In genomic region chr9:135144581-135145108, GRCh38 we compare ENCODE assay signal across 24 cellular contexts. TPM values are rescaled to one million over a fixed set of nuclear protein-coding genes. Genes with fewer than 3 reads are reported as not detected.
DNase-seq lines count a peak whose midpoint lies in the region; ATAC-seq, FAIRE-seq and TF ChIP-seq lines count a peak whose summit lies in the region.
"Had no signal": no experiment of that assay in that cellular context is flagged by ENCODE, and none has a peak within 500 bp of the region (broad histone marks: within the 10 kb centered on the region; RNA-seq: fewer than 3 reads in every experiment).

No MANE protein-coding gene starts in this region.

- no peak overlapping the region for H2BK15ac ChIP-seq in H1 (ENCODE audit: low read length)

- H2BK120ac ChIP-seq in H1 (replicated peaks; ENCODE audit: low read depth, low read length) = no peak overlapping the region

- 0 out of 2 replicates have a peak overlapping the region, but pooled peaks have one; percentile 7 for H3K18ac ChIP-seq in H1 (ENCODE audit: extremely low read depth, low read length)

- ATAC-seq in GM18858 (IDR thresholded peaks at IDR 0.05; ENCODE audit: unreplicated experiment) = no peak
- ATAC-seq: activated T-cell treated with anti-CD3 and anti-CD28 coated beads, Interleukin-2, amount 50 U/mL, for 4 hours; natural killer cell had no signal

- H4K8ac ChIP-seq in H1 (ENCODE audit: extremely low read depth, insufficient read depth, low read length) = no peak overlapping the region

- no peak overlapping the region for H3K14ac ChIP-seq in H1 (ENCODE audit: insufficient read length)

- H3K23me2 ChIP-seq in H1 (ENCODE audit: low read depth, low read length) = peaks cover 8% of the 10 kb centered on the region; the same call in 1 of the 2 replicates

- no peaks in the 10 kb centered on the region for H3K27me3 ChIP-seq in BE2C
- no peaks in the 10 kb centered on the region for H3K27me3 ChIP-seq in H1 (replicated peaks in 1 of 4; ENCODE audit: control insufficient read depth in 3 of 4, extremely low read depth in 1 of 4, insufficient read depth in 3 of 4, low read length in 3 of 4)
- H3K27me3 ChIP-seq: uterus had no signal

- H3K79me1 ChIP-seq in H1 (ENCODE audit: low read depth, low read length) = no peaks in the 10 kb centered on the region

- no peak overlapping the region for H3K9ac ChIP-seq in H1 (replicated peaks in 1 of 4; ENCODE audit: extremely low read depth in 1 of 4, low read depth in 3 of 4, low read length in 3 of 4)

- peak; percentile 67 for DNase-seq in BE2C
- DNase-seq in DMS153 (lab: John Stamatoyannopoulos, UW) = peak; percentile 30
- DNase-seq in NCI-H2171 treated with DMSO at 0.1 percent for 48 hours (lab: John Stamatoyannopoulos, UW) = peak; percentile 93
- DNase-seq in H1 (ENCODE audit: low read depth in 1 of 2, low spot score in 2 of 2) = no peak
- no peak for DNase-seq in HuH-7.5 (ENCODE audit: low spot score)
- no peak for DNase-seq in head of caudate nucleus
- DNase-seq: activated CD4-positive, alpha-beta memory T cell treated with anti-CD3 and anti-CD28 coated beads for 36 hours; activated naive CD4-positive, alpha-beta T cell treated with anti-CD3 and anti-CD28 coated beads, Interleukin-2, amount 50 U/mL, for 16 hours; activated T-cell treated with anti-CD3 and anti-CD28 coated beads, Interleukin-2, amount 50 U/mL, for 4 hours; hypothalamus; kidney; natural killer cell; NCI-H187 treated with DMSO at 0.1 percent for 48 hours; NK-92 treated with Interleukin-12 subunit alpha and Interleukin-12 subunit beta, amount 100 ng/mL, for 24 hours; stimulated activated CD4-positive, alpha-beta T cell treated with anti-CD3 and anti-CD28 coated beads, Interleukin-4, amount 100 ng/mL, for 24 hours; T-helper 1 cell; uterus had no signal

- H3K4ac ChIP-seq in H1 (replicated peaks; ENCODE audit: insufficient read length, low read depth, low read length) = no peak overlapping the region

- H4K20me1 ChIP-seq in H1 (replicated peaks in 1 of 2; ENCODE audit: control insufficient read depth in 1 of 2, insufficient read depth in 2 of 2, low read length in 2 of 2) = peaks cover 0 to 4% of the 10 kb centered on the region in 2 experiments

- H3K4me3 ChIP-seq in BE2C (ENCODE audit: low read depth, low read length) (no peak overlapping the region), H1 (ENCODE audit: extremely low read depth in 1 of 4, insufficient read depth in 2 of 4, low read depth in 3 of 4, low read length in 4 of 4) (no peak overlapping the region)
- H3K4me3 ChIP-seq: coronary artery, skin epidermis, uterus had no signal

- H3K27ac ChIP-seq in H1 (ENCODE audit: low read depth, low read length) = no peak overlapping the region
- H3K27ac ChIP-seq: coronary artery, uterus had no signal

- H2AFZ ChIP-seq in H1 (ENCODE audit: low read length) = no peak overlapping the region

- no peak for TF ChIP-seq POLR2A in H1 (IDR thresholded peaks at IDR 0.05; ENCODE audit: control extremely low read depth in 1 of 2, low read depth in 2 of 2, low read length in 2 of 2)

- no peaks in the 10 kb centered on the region for H3K79me2 ChIP-seq in H1 (ENCODE audit: control insufficient read depth in 1 of 2, insufficient read depth in 2 of 2, low read length in 2 of 2)

- intact Hi-C loops in head of caudate nucleus (cut with DNase I) = no loop called here

- no peak overlapping the region for H2BK20ac ChIP-seq in H1 (ENCODE audit: low read length)

- TF ChIP-seq RAD21 in H1 (IDR thresholded peaks at IDR 0.05 in 1 of 2, conservative IDR thresholded peaks at IDR 0.05 in 1 of 2; ENCODE audit: low read depth in 2 of 2, low read length in 2 of 2) = no peak

- no peak overlapping the region for H3K23ac ChIP-seq in H1 (ENCODE audit: insufficient read length)

- 75% methylated on average over 15 of the region's 16 CpGs; no CpG with 5 or more reads in 1 of the 2 experiments for WGBS in H1 (ENCODE audit: extremely low coverage in 1 of 2, insufficient coverage in 1 of 2, insufficient read length in 1 of 2, insufficient replicate concordance in 2 of 2, low coverage in 1 of 2, low lambda C conversion rate in 2 of 2, missing lambda C conversion rate in 1 of 2), 2 experiments

- H2BK12ac ChIP-seq in H1 (ENCODE audit: low read depth, low read length) = no peak overlapping the region

- POLR2A ChIA-PET in H1 (lab: Charles Lee; ENCODE audit: partially characterized antibody) = no interaction called here

- no peak overlapping the region for H3K4me2 ChIP-seq in H1 (ENCODE audit: insufficient read depth in 1 of 2, low read depth in 2 of 2, low read length in 2 of 2)

- TF ChIP-seq CTCF in BE2C (IDR thresholded peaks at IDR 0.05; ENCODE audit: low read depth, low read length) (no peak), H1 (IDR thresholded peaks at IDR 0.05; ENCODE audit: control extremely low read depth in 1 of 3, insufficient read depth in 1 of 3, low read depth in 1 of 3, low read length in 3 of 3) (no peak)

- no peak overlapping the region for H2AK5ac ChIP-seq in H1 (ENCODE audit: low read depth, low read length)

- no peak overlapping the region for H3K56ac ChIP-seq in H1 (replicated peaks; ENCODE audit: insufficient read length, low read depth, low read length)

- H3K4me1 ChIP-seq in BE2C = peaks cover 41% of the 10 kb centered on the region
- H3K4me1 ChIP-seq in H1 (replicated peaks in 1 of 4; ENCODE audit: control insufficient read depth in 3 of 4, insufficient read depth in 4 of 4, low read length in 3 of 4) = peaks cover 0 to 5% (median under 1%) of the 10 kb centered on the region in 4 experiments; a peak in 3 of 7 replicates
- H3K4me1 ChIP-seq: uterus had no signal

- H3K9me3 ChIP-seq in BE2C (no peaks in the 10 kb centered on the region), H1 (ENCODE audit: insufficient read depth in 2 of 2, low read depth in 1 of 2, low read length in 1 of 2) (peaks cover 0 to 4% of the 10 kb centered on the region in 2 experiments; a peak in 1 of 4 replicates)
- H3K9me3 ChIP-seq: uterus had no signal

- CTCF ChIA-PET in H1 (lab: Charles Lee; ENCODE audit: partially characterized antibody) = no interaction called here

- H3K36me3 ChIP-seq in BE2C (no peaks in the 10 kb centered on the region), H1 (ENCODE audit: control insufficient read depth in 2 of 4, insufficient read depth in 4 of 4, low read length in 3 of 4) (no peaks in the 10 kb centered on the region)
- H3K36me3 ChIP-seq: uterus had no signal

- no peak overlapping the region for H2BK5ac ChIP-seq in H1 (ENCODE audit: low read depth, low read length)

- H4K5ac ChIP-seq in H1 (ENCODE audit: insufficient read length, low read depth, low read length) = no peak overlapping the region

- FAIRE-seq in H1 (lab: Jason Lieb, UNC) = no peak
- FAIRE-seq: D721Med, endothelial cell of umbilical vein, kidney had no signal

- no peak overlapping the region for H4K91ac ChIP-seq in H1 (replicated peaks; ENCODE audit: insufficient read length, low read length)

- TF ChIP-seq EP300 in H1 (IDR thresholded peaks at IDR 0.05; ENCODE audit: borderline replicate concordance in 1 of 2, low read depth in 2 of 2, low read length in 2 of 2) = no peak

TF ChIP-seq in H1, 55 proteins besides CTCF, POLR2A, EP300 and RAD21:
- no peak for TF ChIP-seq BCL11A (IDR thresholded peaks at IDR 0.05; ENCODE audit: low read depth in 2 of 2, low read length in 2 of 2)
- no peak for TF ChIP-seq MAX (IDR thresholded peaks at IDR 0.05)
- TF ChIP-seq JUN (IDR thresholded peaks at IDR 0.05; ENCODE audit: low read depth, low read length) = no peak
- no peak for TF ChIP-seq ZNF274 (IDR thresholded peaks at IDR 0.05; ENCODE audit: borderline replicate concordance, extremely low read depth, low read length)
- TF ChIP-seq CTBP2 (IDR thresholded peaks at IDR 0.05; ENCODE audit: borderline replicate concordance, insufficient read depth, insufficient read length, low read length) = no peak
- TF ChIP-seq HDAC2 (IDR thresholded peaks at IDR 0.05; ENCODE audit: borderline replicate concordance in 1 of 2, low read depth in 2 of 2, low read length in 2 of 2) = no peak

RNA-seq across cellular contexts. Expression of gene OLFM1, which starts 57.2 kb away (rescaled TPM):
- polyA plus RNA-seq in BE2C (2012; ENCODE audit: insufficient read depth, insufficient read length, low read depth) = 298 TPM
- 47.9 and 53.4 TPM in 2 replicates for total RNA-seq in H1 (2021; fragmentation: NEBNext Ultra II Directional; extraction: Animal tissue kit (Norgen Biotek cat#: 25700))
- 49.7 and 53.0 TPM in 2 replicates for polyA plus RNA-seq in H1 (2011; rRNA removed)
- polyA plus RNA-seq in H1 (2011; cell fraction: cytosol; rRNA removed) = 37.8 TPM
- 42.9 TPM for polyA plus RNA-seq in H1 (2011; cell fraction: nucleus; rRNA removed)
- 67.7 to 74.9 TPM (median 71.8 TPM) in 4 replicates for polyA plus RNA-seq in H1 (2012, experiment 1 of 2)
- polyA plus RNA-seq in H1 (2012, experiment 2 of 2) = 33.0 TPM
- polyA plus RNA-seq in H1 (2013, experiment 1 of 2) = 44.2 TPM
- polyA plus RNA-seq in H1 (2013, experiment 2 of 2) = 49.5 TPM
- polyA minus RNA-seq in H1 (2011; rRNA and poly(A)+ RNA removed) = 23.8 and 30.3 TPM in 2 replicates
- polyA minus RNA-seq in H1 (2011; cell fraction: cytosol; rRNA and poly(A)+ RNA removed) = 18.1 TPM
- polyA minus RNA-seq in H1 (2011; cell fraction: nucleus; rRNA and poly(A)+ RNA removed) = 17.3 TPM
- total RNA-seq: activated CD4-positive, alpha-beta memory T cell treated with anti-CD3 and anti-CD28 coated beads for 36 hours; B cell; LHCN-M2 had no signal

Comparison
In these comparisons a context has a peak if more than half of its experiments do, and no peak if none do; other contexts are left out.
1. DNase-seq: peak in BE2C (single experiment), DMS153 (single experiment) and NCI-H2171 treated with DMSO at 0.1 percent for 48 hours (single experiment); none in H1 (0 of 2), HuH-7.5 (single experiment) and head of caudate nucleus (0 of 42).